Comparison of ENCODE assay signal across 10 cellular contexts in genomic region chr4:105194328-105195231, GRCh38. TPM values are rescaled to one million over a fixed set of nuclear protein-coding genes. Genes with fewer than 3 reads are reported as not detected.
DNase-seq lines count a peak whose midpoint lies in the region; ATAC-seq, FAIRE-seq and TF ChIP-seq lines count a peak whose summit lies in the region.
"Had no signal": no experiment of that assay in that cellular context is flagged by ENCODE, and none has a peak within 500 bp of the region (broad histone marks: within the 10 kb centered on the region; RNA-seq: fewer than 3 reads in every experiment).

No MANE protein-coding gene starts in this region.

- H3K4me3 ChIP-seq in dorsolateral prefrontal cortex: no peak overlapping the region
- H3K4me3 ChIP-seq: right atrium auricular region had no signal

- FAIRE-seq in urothelium cell line (lab: Jason Lieb, UNC): no peak

- no peak overlapping the region for H3K27ac ChIP-seq in dorsolateral prefrontal cortex
- H3K27ac ChIP-seq: right atrium auricular region had no signal

- peak; percentile 51 for DNase-seq in HCEC 1CT
- no peak for DNase-seq in left colon
- no peak for DNase-seq in HuH-7.5 (ENCODE audit: low spot score)
- DNase-seq in urothelium cell line (ENCODE audit: low spot score): no peak
- no peak for DNase-seq in dorsolateral prefrontal cortex
- DNase-seq in NCI-H2196 (lab: John Stamatoyannopoulos, UW; ENCODE audit: unreplicated experiment): no peak
- DNase-seq: NCI-H446 treated with DMSO at 0.1 percent for 48 hours had no signal

- TF ChIP-seq CTCF in dorsolateral prefrontal cortex (IDR thresholded peaks at IDR 0.05 in 54 of 56, conservative IDR thresholded peaks at IDR 0.05 in 2 of 56; ENCODE audit: low read depth in 1 of 56, partially characterized antibody in 56 of 56): no peak

- no peaks in the 10 kb centered on the region for H3K27me3 ChIP-seq in dorsolateral prefrontal cortex
- H3K27me3 ChIP-seq: right atrium auricular region had no signal

- intact Hi-C loops in left colon (cut with DNase I, micrococcal nuclease) (no loop called here), dorsolateral prefrontal cortex (cut with DNase I) (no loop called here)

- ATAC-seq in GM19023 (IDR thresholded peaks at IDR 0.05; ENCODE audit: unreplicated experiment): peak; percentile 73
- peak; percentile 81 for ATAC-seq in HG03575 (IDR thresholded peaks at IDR 0.05; ENCODE audit: extremely low read depth, insufficient number of reproducible peaks, low FRiP score, unreplicated experiment)
- peak; percentile 32 for ATAC-seq in left colon

RNA-seq across cellular contexts. Expression of gene TET2, which starts 47.9 kb away (rescaled TPM):
- 10 to 100 TPM; 30.8 to 31.2 TPM for total RNA-seq in left colon
- total RNA-seq in dorsolateral prefrontal cortex: 10 to 100 TPM; 15.8 to 39.0 (median 24.0) TPM
